ENCODE assay signal across 17 cellular contexts in genomic region chr9:20728493-20729220, GRCh38. TPM values are rescaled to one million over a fixed set of nuclear protein-coding genes. Genes with fewer than 3 reads are reported as not detected.
DNase-seq lines count a peak whose midpoint lies in the region; ATAC-seq, FAIRE-seq and TF ChIP-seq lines count a peak whose summit lies in the region.
"Had no signal": no experiment of that assay in that cellular context is flagged by ENCODE, and none has a peak within 500 bp of the region (broad histone marks: within the 10 kb centered on the region; RNA-seq: fewer than 3 reads in every experiment).

No MANE protein-coding gene starts in this region.

- CTCF ChIA-PET in endothelial cell of umbilical vein (lab: Charles Lee), result interaction anchor here (0.5 to 1.4 kb wide), 5 partner anchors 15 to 45 kb away, joined by 3 to 4 read pairs (median 3); partner anchors contain the start of gene FOCAD

- H2AFZ ChIP-seq in endothelial cell of umbilical vein (ENCODE audit: low read depth, low read length), result no peak overlapping the region

- TF ChIP-seq CTCF in endothelial cell of umbilical vein (IDR thresholded peaks at IDR 0.05; ENCODE audit: extremely low read depth in 1 of 2, insufficient read depth in 1 of 2, low read depth in 1 of 2, low read length in 2 of 2), result no peak
- TF ChIP-seq CTCF in prostate gland (IDR thresholded peaks at IDR 0.05), result no peak
- no peak for TF ChIP-seq CTCF in GM13977 (IDR thresholded peaks at IDR 0.05; ENCODE audit: extremely low read depth, insufficient read depth, missing control alignments)

- H4K20me1 ChIP-seq in endothelial cell of umbilical vein (replicated peaks; ENCODE audit: control insufficient read depth, extremely low read depth, insufficient read depth, low read length), result no peaks in the 10 kb centered on the region

- DNase-seq in H54 (ENCODE audit: insufficient read length, low spot score) (no peak), NCI-H446 (lab: John Stamatoyannopoulos, UW) (peak; percentile 66 to 88), endothelial cell of umbilical vein (ENCODE audit: low read depth, low spot score) (peak; percentile 91), prostate gland (ENCODE audit: low spot score) (peak; percentile 5), GM13977 (ENCODE audit: low spot score) (no peak), OCI-M2 (lab: John Stamatoyannopoulos, UW; ENCODE audit: unreplicated experiment) (no peak), T-helper 9 cell (no peak)
- DNase-seq: activated CD8-positive, alpha-beta memory T cell treated with anti-CD3 and anti-CD28 coated beads, Interleukin-2, amount 50 U/mL, for 48 hours; activated naive CD8-positive, alpha-beta T cell treated with anti-CD3 and anti-CD28 coated beads for 36 hours; dorsolateral prefrontal cortex; heart right ventricle; lower lobe of right lung; NCI-H1436; nucleus accumbens; tibial artery had no signal

- H3K9me3 ChIP-seq in endothelial cell of umbilical vein (replicated peaks; ENCODE audit: control insufficient read depth, insufficient read depth, low read length) (no peaks in the 10 kb centered on the region), prostate gland (no peaks in the 10 kb centered on the region)
- H3K9me3 ChIP-seq: lower lobe of right lung, tibial artery had no signal

- POLR2A ChIA-PET in endothelial cell of umbilical vein (lab: Charles Lee), result interaction anchor here (1.2 to 1.3 kb wide), 2 partner anchors 44 to 106 kb away, joined by 3 to 13 read pairs; partner anchors contain the start of genes FOCAD and MLLT3

- H3K4me2 ChIP-seq in endothelial cell of umbilical vein (ENCODE audit: insufficient read depth, low read length), result peak overlapping the region; percentile 42

- no peaks in the 10 kb centered on the region for H3K9me1 ChIP-seq in endothelial cell of umbilical vein (replicated peaks; ENCODE audit: control insufficient read depth, extremely low read depth, insufficient read depth, low read length)

- dilution Hi-C loops in endothelial cell of umbilical vein (cut with MboI; ENCODE audit: extremely low pct_ligation_motif_present, low sequenced_read_pairs), result no loop called here

- TF ChIP-seq POLR2A in H54 (IDR thresholded peaks at IDR 0.05; ENCODE audit: low read depth, low read length) (no peak), endothelial cell of umbilical vein (IDR thresholded peaks at IDR 0.05; ENCODE audit: low read depth, low read length) (no peak), prostate gland (IDR thresholded peaks at IDR 0.05) (no peak)

- H3K4me1 ChIP-seq in endothelial cell of umbilical vein (ENCODE audit: control insufficient read depth, extremely low read depth, insufficient read depth, low read length) (peaks cover 57% of the 10 kb centered on the region), prostate gland (replicated peaks) (peaks cover 3% of the 10 kb centered on the region)
- H3K4me1 ChIP-seq: tibial artery had no signal

- ATAC-seq in GM21381 (IDR thresholded peaks at IDR 0.05; ENCODE audit: unreplicated experiment), result no peak
- ATAC-seq: lower lobe of right lung, WTC11 had no signal

- BruUV-seq in endothelial cell of umbilical vein (replicated peaks; lab: Mats Ljungman, UMichigan), result TSS peak; percentile 7

- H3K27me3 ChIP-seq in endothelial cell of umbilical vein (ENCODE audit: control insufficient read depth in 2 of 2, insufficient read depth in 2 of 2, low read length in 2 of 2), result no peaks in the 10 kb centered on the region
- no peaks in the 10 kb centered on the region for H3K27me3 ChIP-seq in prostate gland (replicated peaks; ENCODE audit: insufficient read depth)
- H3K27me3 ChIP-seq: dorsolateral prefrontal cortex, heart right ventricle, tibial artery had no signal

- no peaks in the 10 kb centered on the region for H3K36me3 ChIP-seq in endothelial cell of umbilical vein (ENCODE audit: control insufficient read depth in 2 of 2, extremely low read depth in 1 of 2, insufficient read depth in 2 of 2, low read length in 2 of 2)
- H3K36me3 ChIP-seq in prostate gland, result no peaks in the 10 kb centered on the region
- H3K36me3 ChIP-seq: lower lobe of right lung had no signal

- in situ Hi-C loops in GM13977 (cut with MboI; ENCODE audit: low pct_unique_long_range_greater_than_20kb, low sequenced_read_pairs, unreplicated experiment), result no loop called here

- peak overlapping the region; percentile 98 for H3K27ac ChIP-seq in endothelial cell of umbilical vein (ENCODE audit: insufficient read depth, low read depth, low read length)
- no peak overlapping the region for H3K27ac ChIP-seq in prostate gland
- H3K27ac ChIP-seq: heart right ventricle, lower lobe of right lung, tibial artery had no signal

- H3K4me3 ChIP-seq in endothelial cell of umbilical vein (replicated peaks in 1 of 3; ENCODE audit: insufficient read depth in 1 of 3, low read depth in 1 of 3, low read length in 3 of 3) (no peak overlapping the region), prostate gland (no peak overlapping the region)
- H3K4me3 ChIP-seq: dorsolateral prefrontal cortex, heart right ventricle, lower lobe of right lung, tibial artery had no signal

- FAIRE-seq in H54 (lab: Jason Lieb, UNC) (peak; percentile 50), endothelial cell of umbilical vein (lab: Jason Lieb, UNC) (peak; percentile 76)

- intact Hi-C loops in endothelial cell of umbilical vein (cut with micrococcal nuclease) (no loop called here), prostate gland (cut with DNase I) (no loop called here)

- H3K79me2 ChIP-seq in endothelial cell of umbilical vein (ENCODE audit: control insufficient read depth, insufficient read depth, low read length), result peaks cover 9% of the 10 kb centered on the region

- peak overlapping the region; percentile 72 for H3K9ac ChIP-seq in endothelial cell of umbilical vein (replicated peaks; ENCODE audit: extremely low read depth, insufficient read depth, low read length)

TF ChIP-seq in endothelial cell of umbilical vein, 7 proteins besides CTCF, POLR2A, EP300 and RAD21:
- TF ChIP-seq FOS (IDR thresholded peaks at IDR 0.05; ENCODE audit: borderline replicate concordance, insufficient read depth, low read length), result no peak
- TF ChIP-seq POLR2AphosphoS5 (IDR thresholded peaks at IDR 0.05; ENCODE audit: insufficient read depth, low read depth, low read length), result peak; percentile 18

RNA-seq across cellular contexts. Expression of gene FOCAD, which starts 44.6 kb away (rescaled TPM):
- 59.4 and 66.9 TPM in 2 replicates for total RNA-seq in endothelial cell of umbilical vein
- polyA plus RNA-seq in endothelial cell of umbilical vein, result 26.7 and 27.7 TPM in 2 replicates
- polyA plus RNA-seq in endothelial cell of umbilical vein (2011; cell fraction: cytosol; rRNA removed), result 31.7 and 32.3 TPM in 2 replicates
- 86.0 and 90.1 TPM in 2 replicates for polyA plus RNA-seq in endothelial cell of umbilical vein (2011; cell fraction: nucleus; rRNA removed)
- polyA plus RNA-seq in endothelial cell of umbilical vein (2012), result 47.6 and 61.4 TPM in 2 replicates
- 196 and 222 TPM in 2 replicates for polyA minus RNA-seq in endothelial cell of umbilical vein
- 26.6 TPM for polyA minus RNA-seq in endothelial cell of umbilical vein (2011; cell fraction: cytosol; rRNA and poly(A)+ RNA removed)
- polyA minus RNA-seq in endothelial cell of umbilical vein (2011; cell fraction: nucleus; rRNA and poly(A)+ RNA removed), result 215 and 380 TPM in 2 replicates
- 10 to 100 TPM; 32.0 to 76.1 TPM for total RNA-seq in prostate gland

Comparison
In these comparisons a context has a peak if more than half of its experiments do, and no peak if none do; other contexts are left out.
1. DNase-seq: peak in NCI-H446 (2 of 2), endothelial cell of umbilical vein (single experiment) and prostate gland (single experiment); none in H54 (single experiment), GM13977 (single experiment), OCI-M2 (single experiment) and T-helper 9 cell (single experiment).